ENCODE assay signal across 27 cellular contexts in genomic region chr11:87120937-87121336, GRCh38.
"Had no signal": no experiment of that assay in that cellular context is flagged by ENCODE, and none has a peak within 500 bp of the region (broad histone marks: within the 10 kb centered on the region; RNA-seq: fewer than 3 reads in every experiment).

No MANE protein-coding gene starts in this region.

- H3K4me1 ChIP-seq: esophagus squamous epithelium, left lung, lower lobe of right lung had no signal

- ATAC-seq: esophagus mucosa; gastrocnemius medialis; heart right ventricle; left cardiac atrium; left lung; left ventricle myocardium superior; lower lobe of right lung; mucosa of descending colon; naive thymus-derived CD8-positive, alpha-beta T cell had no signal

- H3K4me3 ChIP-seq: coronary artery, dorsolateral prefrontal cortex, esophagus squamous epithelium, gastrocnemius medialis, heart right ventricle, left lung, lower lobe of right lung, mucosa of descending colon had no signal

- H3K27ac ChIP-seq: coronary artery, dorsolateral prefrontal cortex, epithelial cell of prostate, esophagus squamous epithelium, gastrocnemius medialis, heart right ventricle, left lung, lower lobe of right lung had no signal

- H3K27me3 ChIP-seq: dorsolateral prefrontal cortex, esophagus squamous epithelium, gastrocnemius medialis, heart right ventricle, left lung had no signal

- H3K9me3 ChIP-seq: esophagus squamous epithelium, gastrocnemius medialis, heart right ventricle, left lung, lower lobe of right lung, mucosa of descending colon had no signal

- DNase-seq: dermis blood vessel endothelial cell; dorsolateral prefrontal cortex; effector CD4-positive, alpha-beta T cell; effector memory CD4-positive, alpha-beta T cell; erythroblast; esophagus squamous epithelium; foreskin fibroblast; foreskin melanocyte; gastrocnemius medialis; glutamatergic neuron; head of caudate nucleus; heart right ventricle; hippocampal formation; left cardiac atrium; left lung; left ventricle myocardium superior; lower lobe of right lung; mesenchymal stem cell; mucosa of descending colon; naive B cell; naive thymus-derived CD8-positive, alpha-beta T cell had no signal

- FAIRE-seq: endothelial cell of umbilical vein, islet of Langerhans, keratinocyte had no signal

- H3K36me3 ChIP-seq: esophagus squamous epithelium, gastrocnemius medialis, heart right ventricle, left lung, lower lobe of right lung had no signal
